In the genomic region with DNA sequence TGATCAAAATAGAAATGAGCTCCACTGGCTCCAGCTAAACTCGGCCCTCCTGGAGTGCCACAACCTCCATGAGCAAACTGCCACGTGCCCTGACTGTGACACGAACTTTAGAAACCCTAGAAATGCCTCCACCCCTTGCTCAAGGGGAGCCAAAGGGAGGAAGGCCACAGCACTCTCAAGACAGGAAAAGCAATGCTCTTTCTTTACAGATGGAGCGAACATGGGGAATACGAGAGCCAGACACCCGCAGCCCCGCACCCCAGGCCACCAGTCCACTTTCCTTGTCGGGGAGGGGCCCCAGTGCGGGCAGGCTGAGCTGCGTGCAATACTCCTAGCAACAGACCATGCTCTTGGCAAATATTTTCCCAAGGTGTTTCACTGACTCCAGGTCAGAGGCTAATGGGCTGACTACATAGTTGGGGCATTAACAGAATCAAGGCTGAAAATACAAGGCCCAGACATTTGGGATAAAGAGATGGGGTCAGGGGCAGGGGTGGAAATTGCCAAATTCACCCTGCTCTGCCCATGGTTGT, we compare ENCODE assay signal across 6 cellular contexts. TPM values are rescaled to one million over a fixed set of nuclear protein-coding genes. Genes with fewer than 3 reads are reported as not detected.
"Had no signal": no experiment of that assay in that cellular context is flagged by ENCODE, and none has a peak within 500 bp of the region (broad histone marks: within the 10 kb centered on the region; RNA-seq: fewer than 3 reads in every experiment).

No MANE protein-coding gene starts in this region.

RNA-seq across cellular contexts. Expression of a gene that starts 23.9 kb away (rescaled TPM):
- total RNA-seq: M059J, PC-3, Peyer's patch, Right ventricle myocardium superior, SJSA1 had no signal
- polyA plus RNA-seq: SK-N-SH had no signal
